Comparison of ENCODE assay signal across 1 cellular context in the genomic region with DNA sequence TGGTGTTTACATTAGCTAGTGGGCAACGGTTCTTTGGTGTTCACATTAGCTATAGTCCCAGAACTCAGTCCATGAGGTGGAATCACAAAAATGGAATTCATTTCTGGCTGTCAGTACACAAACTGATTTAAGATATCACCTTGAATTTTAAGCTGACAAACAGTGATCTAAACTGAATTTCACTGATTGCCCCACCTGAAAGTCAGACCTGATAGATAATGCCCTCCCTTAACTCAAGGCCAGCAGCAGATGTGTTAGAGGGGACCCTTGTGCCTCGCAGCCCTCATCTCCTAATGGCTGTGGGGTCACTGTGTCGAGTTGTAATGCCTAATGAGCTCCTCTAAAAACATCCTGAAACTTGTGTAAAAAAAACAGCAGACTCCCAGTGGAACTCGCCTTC.
A peak's percentile ranks its signal among the peaks of the same experiment; 100 is the strongest.
TF ChIP-seq lines count a peak whose summit lies in the region.

No MANE protein-coding gene starts in this region.

TF ChIP-seq in HepG2, 621 proteins besides CTCF, POLR2A, EP300 and RAD21:
- TF ChIP-seq STAG1 (CRISPR knock-in tag; IDR thresholded peaks at IDR 0.05), result no peak
- TF ChIP-seq NR2F6 (IDR thresholded peaks at IDR 0.05), result peak; percentile 5; the same call in 1 of the 2 replicates
- TF ChIP-seq NR2F6 (CRISPR knock-in tag; IDR thresholded peaks at IDR 0.05), result no peak
